ENCODE assay signal across 10 cellular contexts in genomic region chr11:134277176-134278001, GRCh38. TPM values are rescaled to one million over a fixed set of nuclear protein-coding genes. Genes with fewer than 3 reads are reported as not detected.
DNase-seq lines count a peak whose midpoint lies in the region; ATAC-seq, FAIRE-seq and TF ChIP-seq lines count a peak whose summit lies in the region.
"Had no signal": no experiment of that assay in that cellular context is flagged by ENCODE, and none has a peak within 500 bp of the region (broad histone marks: within the 10 kb centered on the region; RNA-seq: fewer than 3 reads in every experiment).

No MANE protein-coding gene starts in this region.

- H3K27me3 Mint-ChIP-seq in WTC11 (ENCODE audit: low read depth), result no peaks in the 10 kb centered on the region
- H3K27me3 Mint-ChIP-seq in progenitor cell of endocrine pancreas, result peaks cover 80% of the 10 kb centered on the region
- H3K27me3 Mint-ChIP-seq in Calu3 (ENCODE audit: unreplicated experiment), result peaks cover 89% of the 10 kb centered on the region

- WGBS in esophagus, 2 donors, result 31 to 38% methylated on average over 36 of the region's 36 CpGs

- H3K27ac Mint-ChIP-seq in WTC11 (peak overlapping the region; percentile 94), progenitor cell of endocrine pancreas (no peak overlapping the region), Calu3 (ENCODE audit: unreplicated experiment) (no peak overlapping the region)

- H3K4me1 Mint-ChIP-seq in WTC11 (peaks cover 51% of the 10 kb centered on the region), progenitor cell of endocrine pancreas (ENCODE audit: low read depth) (peaks cover 4% of the 10 kb centered on the region), Calu3 (ENCODE audit: low read depth, unreplicated experiment) (no peaks in the 10 kb centered on the region)

- BruUV-seq in Calu3 (replicated peaks; lab: Mats Ljungman, UMichigan), result no TSS peak

- peaks cover 6 to 18% of the 10 kb centered on the region in 2 donors for H3K27me3 ChIP-seq in esophagus (ENCODE audit: control insufficient read depth in 1 of 2, insufficient read depth in 2 of 2, low read length in 2 of 2)

- peak; percentile 26 for FAIRE-seq in GM19239 (lab: Jason Lieb, UNC)

- POLR2A ChIA-PET in WTC11 (lab: Charles Lee), result no interaction called here

- TF ChIP-seq CTCF in WTC11 (IDR thresholded peaks at IDR 0.05) (no peak), progenitor cell of endocrine pancreas (IDR thresholded peaks at IDR 0.05; ENCODE audit: unreplicated experiment) (no peak), Calu3 (IDR thresholded peaks at IDR 0.05; ENCODE audit: unreplicated experiment) (no peak)

- ATAC-seq in WTC11, result peak; percentile 6

- peak overlapping the region; percentile 32 to 44 for H3K4me3 ChIP-seq in esophagus (ENCODE audit: low read depth in 1 of 2, low read length in 2 of 2)

- intact Hi-C loops in Calu3 (cut with micrococcal nuclease; ENCODE audit: unreplicated experiment), result no loop called here

- peaks cover 24% of the 10 kb centered on the region for H3K36me3 Mint-ChIP-seq in WTC11
- H3K36me3 Mint-ChIP-seq in progenitor cell of endocrine pancreas (ENCODE audit: insufficient read depth), result no peaks in the 10 kb centered on the region
- no peaks in the 10 kb centered on the region for H3K36me3 Mint-ChIP-seq in Calu3 (ENCODE audit: insufficient read depth, unreplicated experiment)

- H3K9me3 Mint-ChIP-seq in WTC11, result no peaks in the 10 kb centered on the region
- no peaks in the 10 kb centered on the region for H3K9me3 Mint-ChIP-seq in progenitor cell of endocrine pancreas (ENCODE audit: low read depth)
- H3K9me3 Mint-ChIP-seq in Calu3 (ENCODE audit: low read depth, unreplicated experiment), result no peaks in the 10 kb centered on the region

- peaks cover 6 to 16% of the 10 kb centered on the region in 2 donors for H3K4me1 ChIP-seq in esophagus (ENCODE audit: control insufficient read depth in 2 of 2, insufficient read depth in 2 of 2, low read length in 1 of 2)

- peaks cover 4% of the 10 kb centered on the region in 2 donors for H3K9me3 ChIP-seq in esophagus (ENCODE audit: control insufficient read depth in 2 of 2, insufficient read depth in 1 of 2, low read depth in 1 of 2, low read length in 1 of 2)

- CTCF ChIA-PET in WTC11 (lab: Charles Lee) (interaction anchor here (0.9 to 4.5 kb wide), 3 partner anchors 9 to 52 kb away, joined by 3 to 57 read pairs (median 22); partner anchors contain the start of genes NCAPD3 and VPS26B), Calu3 (lab: Charles Lee) (no interaction called here)

- H3K27ac ChIP-seq in esophagus (ENCODE audit: low read depth in 2 of 2, low read length in 1 of 2), result no peak overlapping the region

- H3K4me3 Mint-ChIP-seq in WTC11, result peak overlapping the region; percentile 96
- H3K4me3 Mint-ChIP-seq in progenitor cell of endocrine pancreas (ENCODE audit: low read depth), result peak overlapping the region; percentile 63
- H3K4me3 Mint-ChIP-seq in Calu3 (ENCODE audit: low read depth, unreplicated experiment), result no peak overlapping the region

- no peaks in the 10 kb centered on the region for H3K36me3 ChIP-seq in esophagus (ENCODE audit: control insufficient read depth in 2 of 2, insufficient read depth in 2 of 2, low read length in 1 of 2)

- DNase-seq in GM19239 (ENCODE audit: insufficient read length, low spot score) (no peak), WTC11 (ENCODE audit: low spot score) (peak; percentile 53), progenitor cell of endocrine pancreas (ENCODE audit: low spot score, unreplicated experiment) (no peak), NCI-H187 treated with DMSO at 0.1 percent for 48 hours (lab: John Stamatoyannopoulos, UW) (no peak), Calu3 (no peak), NCI-H1694 (lab: John Stamatoyannopoulos, UW) (no peak)
- DNase-seq: NCI-H2107; stimulated activated CD8-positive, alpha-beta memory T cell treated with anti-CD3 and anti-CD28 coated beads, Interleukin-4, amount 100 ng/mL, for 48 hours had no signal

TF ChIP-seq in WTC11, 78 proteins besides CTCF, POLR2A, EP300 and RAD21 (continues in another document):
- TF ChIP-seq USF1 (CRISPR knock-in tag; IDR thresholded peaks at IDR 0.05), result 0 out of 2 replicates have a peak, but pooled peaks have one; percentile 6
- no peak for TF ChIP-seq ZNF532 (CRISPR knock-in tag; IDR thresholded peaks at IDR 0.05; ENCODE audit: borderline replicate concordance)
- no peak for TF ChIP-seq ZNF317 (CRISPR knock-in tag; IDR thresholded peaks at IDR 0.05; ENCODE audit: borderline replicate concordance, low read depth)
- TF ChIP-seq NR1H2 (CRISPR knock-in tag; IDR thresholded peaks at IDR 0.05), result no peak
- no peak for TF ChIP-seq GTF2I (CRISPR knock-in tag; conservative IDR thresholded peaks at IDR 0.05)
- no peak for TF ChIP-seq ZSCAN18 (CRISPR knock-in tag; IDR thresholded peaks at IDR 0.05)

RNA-seq across cellular contexts. Expression of gene GLB1L3, which starts 1.2 kb away (rescaled TPM):
- 34.6 to 50.2 TPM (median 35.9 TPM) in 3 replicates for total RNA-seq in WTC11 (2021)
- under 1 TPM; 0.04 to 0.08 TPM for polyA plus RNA-seq in esophagus
- not detected in 2 replicates for total RNA-seq in progenitor cell of endocrine pancreas
- total RNA-seq in Calu3 (2022), result not detected in 2 replicates
- total RNA-seq: pulmonary artery endothelial cell had no signal

RNA-seq across cellular contexts. Expression of gene ACAD8, which starts 24.0 kb away (rescaled TPM):
- total RNA-seq in WTC11 (2021) (49.4 to 55.2 TPM (median 51.9 TPM) in 3 replicates), progenitor cell of endocrine pancreas (35.9 and 37.6 TPM in 2 replicates), Calu3 (2022) (21.0 and 21.1 TPM in 2 replicates)
- polyA plus RNA-seq in esophagus, result 10 to 100 TPM; 13.9 to 15.2 TPM

RNA-seq across cellular contexts. Expression of gene THYN1, which starts 24.2 kb away (rescaled TPM):
- total RNA-seq in WTC11 (2021) (80.2 to 83.8 TPM (median 82.0 TPM) in 3 replicates), progenitor cell of endocrine pancreas (69.6 and 70.5 TPM in 2 replicates), Calu3 (2022) (26.0 and 27.2 TPM in 2 replicates)
- polyA plus RNA-seq in esophagus, result 10 to 100 TPM; 22.0 to 26.8 TPM

RNA-seq across cellular contexts. Expression of gene VPS26B, which starts 52.9 kb away (rescaled TPM):
- 28.7 to 29.3 TPM (median 29.0 TPM) in 3 replicates for total RNA-seq in WTC11 (2021)
- polyA plus RNA-seq in esophagus, result 10 to 100 TPM; 13.0 to 17.7 TPM
- total RNA-seq in progenitor cell of endocrine pancreas, result 39.5 and 39.6 TPM in 2 replicates
- 33.1 and 34.6 TPM in 2 replicates for total RNA-seq in Calu3 (2022)

RNA-seq across cellular contexts. Expression of gene NCAPD3, which starts 53.6 kb away (rescaled TPM):
- total RNA-seq in WTC11 (2021) (46.5 to 63.0 TPM (median 49.1 TPM) in 3 replicates), progenitor cell of endocrine pancreas (30.0 and 30.9 TPM in 2 replicates), Calu3 (2022) (69.4 and 78.2 TPM in 2 replicates)
- polyA plus RNA-seq in esophagus, result 1 to 10 TPM; 4.7 to 8.9 TPM

Comparison
In these comparisons a context has a peak if more than half of its experiments do, and no peak if none do; other contexts are left out.
1. RNA of gene GLB1L3, which starts 1.2 kb away (total RNA-seq): 34.6 to 50.2 TPM in WTC11; not detected in progenitor cell of endocrine pancreas and not detected in Calu3; every median in the first group is over 10 times any median in the second.